ENCODE assay signal across 1 cellular context in genomic region chr5:135232958-135233357, GRCh38.
TF ChIP-seq lines count a peak whose summit lies in the region.

No MANE protein-coding gene starts in this region.

TF ChIP-seq in IMR-90, 13 proteins besides CTCF, POLR2A, EP300 and RAD21:
- TF ChIP-seq USF2 (IDR thresholded peaks at IDR 0.05; ENCODE audit: low read depth, low read length) (no peak), BHLHE40 (IDR thresholded peaks at IDR 0.05; ENCODE audit: low read depth, low read length) (no peak), CHD1 (IDR thresholded peaks at IDR 0.05; ENCODE audit: low read depth, low read length) (no peak), MAFK (IDR thresholded peaks at IDR 0.05; ENCODE audit: low read depth, low read length) (no peak), RCOR1 (IDR thresholded peaks at IDR 0.05; ENCODE audit: insufficient replicate concordance, low read length) (no peak), RFX5 (IDR thresholded peaks at IDR 0.05; ENCODE audit: low read depth, low read length) (no peak), FOS (IDR thresholded peaks at IDR 0.05; ENCODE audit: low read depth, low read length) (no peak), CEBPB (IDR thresholded peaks at IDR 0.05; ENCODE audit: low read depth, low read length) (no peak), MAZ (IDR thresholded peaks at IDR 0.05; ENCODE audit: borderline replicate concordance, low read depth, low read length) (no peak), NFE2L2 (IDR thresholded peaks at IDR 0.05; ENCODE audit: low read depth, low read length) (no peak), SMC3 (IDR thresholded peaks at IDR 0.05; ENCODE audit: low read depth, low read length) (no peak), ELK1 (IDR thresholded peaks at IDR 0.05; ENCODE audit: borderline replicate concordance, low read depth, low read length) (no peak), MXI1 (IDR thresholded peaks at IDR 0.05; ENCODE audit: borderline replicate concordance, low read depth, low read length) (no peak)
